ENCODE assay signal across 26 cellular contexts in the genomic region with DNA sequence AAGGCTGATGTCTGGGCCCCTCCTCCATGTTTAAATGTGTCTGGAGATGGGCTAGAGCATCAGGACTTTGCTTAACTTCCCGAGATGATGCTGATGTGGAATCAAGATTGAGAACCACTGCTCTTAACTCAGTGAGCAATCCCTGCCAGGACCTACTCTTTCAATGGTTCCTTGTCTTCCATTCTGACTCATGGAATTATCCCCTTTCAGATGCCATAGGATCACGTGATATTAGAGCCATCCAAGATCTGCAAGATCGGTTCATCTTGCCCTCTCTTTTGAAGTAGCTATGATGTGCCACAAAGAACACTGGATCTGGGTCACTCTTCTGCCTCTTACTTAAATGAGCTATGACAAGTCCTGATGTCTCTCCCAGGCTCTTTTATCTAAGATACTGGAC.
"Had no signal": no experiment of that assay in that cellular context is flagged by ENCODE, and none has a peak within 500 bp of the region (broad histone marks: within the 10 kb centered on the region; RNA-seq: fewer than 3 reads in every experiment).

No MANE protein-coding gene starts in this region.

- FAIRE-seq: kidney, pancreas, small intestine, urothelium cell line had no signal

- DNase-seq: hippocampal formation; kidney; left colon; left lung; lower lobe of right lung; mammary epithelial cell; mesenchymal stem cell; naive thymus-derived CD8-positive, alpha-beta T cell; nucleus accumbens; pancreas; posterior cingulate gyrus; retina; right cardiac atrium; sigmoid colon; small intestine; spleen; stimulated activated CD4-positive, alpha-beta T cell treated with anti-CD3 and anti-CD28 coated beads, Interleukin-4, amount 100 ng/mL, for 24 hours; stimulated activated naive CD4-positive, alpha-beta T cell; tibial artery; trophoblast cell; upper lobe of right lung had no signal

- H3K4me1 ChIP-seq: left lung, lower lobe of right lung, pancreas, prostate gland, sigmoid colon, spleen, suprapubic skin, tibial artery, upper lobe of right lung had no signal

- H3K9me3 ChIP-seq: left lung, lower lobe of right lung, pancreas, prostate gland, sigmoid colon, spleen, suprapubic skin, thoracic aorta, tibial artery, upper lobe of right lung had no signal

- H3K27ac ChIP-seq: left lung, lower lobe of right lung, pancreas, prostate gland, sigmoid colon, spleen, suprapubic skin, thoracic aorta, tibial artery, upper lobe of right lung had no signal

- ATAC-seq: left colon; left lung; lower lobe of right lung; naive thymus-derived CD8-positive, alpha-beta T cell; pancreas; right cardiac atrium; stimulated activated effector memory CD8-positive, alpha-beta T cell treated with anti-CD3 and anti-CD28 coated beads, Interleukin-12 subunit alpha, Interleukin-12 subunit beta, amount 100 ng/mL, for 72 hours; upper lobe of right lung had no signal

- H3K36me3 ChIP-seq: left lung, lower lobe of right lung, pancreas, prostate gland, sigmoid colon, spleen, suprapubic skin, thoracic aorta, tibial artery, upper lobe of right lung had no signal

- H3K4me3 ChIP-seq: left lung, lower lobe of right lung, pancreas, prostate gland, sigmoid colon, spleen, suprapubic skin, thoracic aorta, tibial artery, upper lobe of right lung had no signal

- H3K27me3 ChIP-seq: sigmoid colon, upper lobe of right lung had no signal
